Comparison of ENCODE assay signal across 8 cellular contexts in genomic region chr7:128904381-128905197, GRCh38. TPM values are rescaled to one million over a fixed set of nuclear protein-coding genes. Genes with fewer than 3 reads are reported as not detected.
DNase-seq lines count a peak whose midpoint lies in the region; ATAC-seq and TF ChIP-seq lines count a peak whose summit lies in the region.

No MANE protein-coding gene starts in this region.

- peak; percentile 76 for DNase-seq in A673 (ENCODE audit: low spot score)
- peak; percentile 62 for DNase-seq in EH (ENCODE audit: low read depth)
- peak; percentile 74 for DNase-seq in HuH-7 (ENCODE audit: low spot score)
- DNase-seq in Panc1 (ENCODE audit: low read depth, low spot score), result peak; percentile 48
- DNase-seq in dermis microvascular lymphatic vessel endothelial cell (ENCODE audit: low read depth in 2 of 2), result peak; percentile 40 to 59
- DNase-seq in medulla oblongata (ENCODE audit: extremely low spot score), result peak; percentile 70
- no peak for DNase-seq in stimulated activated CD4-positive, alpha-beta T cell treated with anti-CD3 and anti-CD28 coated beads, Interleukin-1b, Interleukin-23, amount 100 ng/mL, for 48 hours

- H3K27ac ChIP-seq in A673 (ENCODE audit: low read depth, low read length, poor library complexity, severe bottlenecking), result no peak overlapping the region
- no peak overlapping the region for H3K27ac ChIP-seq in Panc1 (ENCODE audit: low read length)

- in situ Hi-C loops in Panc1 (cut with HindIII; ENCODE audit: low pct_unique_long_range_greater_than_20kb, low sequenced_read_pairs), result no loop called here

- no peaks in the 10 kb centered on the region for H3K27me3 ChIP-seq in A673 (replicated peaks; ENCODE audit: insufficient read depth, low read depth, low read length, poor library complexity)
- H3K27me3 ChIP-seq in Panc1 (ENCODE audit: control insufficient read depth, insufficient read depth, low read length), result no peaks in the 10 kb centered on the region

- peak; percentile 72 for ATAC-seq in Panc1
- no peak for ATAC-seq in HG02840 (IDR thresholded peaks at IDR 0.05; ENCODE audit: low FRiP score, unreplicated experiment)

- peak; percentile 72 for TF ChIP-seq CTCF in A673 (conservative IDR thresholded peaks at IDR 0.05; ENCODE audit: low read depth, low read length)
- peak; percentile 82 for TF ChIP-seq CTCF in Panc1 (IDR thresholded peaks at IDR 0.05)

- POLR2A ChIA-PET in A673 (lab: Charles Lee; ENCODE audit: low non-redundant PET), result no interaction called here
- POLR2A ChIA-PET in Panc1 (lab: Charles Lee), result no interaction called here

- no peak overlapping the region for H3K4me3 ChIP-seq in A673 (ENCODE audit: low read depth, low read length, poor library complexity, severe bottlenecking)
- no peak overlapping the region for H3K4me3 ChIP-seq in Panc1 (ENCODE audit: low read depth in 2 of 2, low read length in 2 of 2)

- BruUV-seq in A673 (replicated peaks; lab: Mats Ljungman, UMichigan) (no TSS peak), Panc1 (replicated peaks; lab: Mats Ljungman, UMichigan) (no TSS peak)

- intact Hi-C loops in A673 (cut with micrococcal nuclease; ENCODE audit: unreplicated experiment), result loop anchor here (1.0 kb wide), 1 partner anchor 187 kb away; no protein-coding TSS in a partner anchor
- intact Hi-C loops in Panc1 (cut with micrococcal nuclease; ENCODE audit: unreplicated experiment), result loop anchor here (2.0 kb wide), 1 partner anchor 186 kb away; no protein-coding TSS in a partner anchor

- no peaks in the 10 kb centered on the region for H3K9me3 ChIP-seq in A673 (ENCODE audit: low read depth, low read length, poor library complexity, severe bottlenecking)
- H3K9me3 ChIP-seq in Panc1 (ENCODE audit: control insufficient read depth, insufficient read depth, low read depth, low read length), result no peaks in the 10 kb centered on the region

- H3K36me3 ChIP-seq in A673 (ENCODE audit: insufficient read depth, low read length, poor library complexity, severe bottlenecking), result no peaks in the 10 kb centered on the region
- no peaks in the 10 kb centered on the region for H3K36me3 ChIP-seq in Panc1 (ENCODE audit: control insufficient read depth, insufficient read depth, low read length)

- CTCF ChIA-PET in A673 (lab: Charles Lee) (no interaction called here), Panc1 (lab: Charles Lee) (no interaction called here)

- H3K4me1 ChIP-seq in A673 (ENCODE audit: insufficient read depth, low read length, poor library complexity, severe bottlenecking) (no peaks in the 10 kb centered on the region), Panc1 (ENCODE audit: control insufficient read depth, insufficient read depth, low read length) (peaks cover 5% of the 10 kb centered on the region; the same call in 1 of the 2 replicates)

RNA-seq across cellular contexts. Expression of gene KCP, which starts 5.9 kb away (rescaled TPM):
- total RNA-seq in A673 (2021) (not detected in 2 replicates), Panc1 (2021; ENCODE audit: unreplicated experiment) (0.13 TPM), dermis microvascular lymphatic vessel endothelial cell (not detected in 2 replicates)
- polyA plus RNA-seq in Panc1 (2012; ENCODE audit: insufficient read length), result 0.38 TPM

RNA-seq across cellular contexts. Expression of gene IRF5, which starts 33.1 kb away (rescaled TPM):
- total RNA-seq in A673 (2021) (not detected in 2 replicates), Panc1 (2021; ENCODE audit: unreplicated experiment) (8.8 TPM), dermis microvascular lymphatic vessel endothelial cell (0.25 and 0.26 TPM in 2 replicates)
- 7.3 TPM for polyA plus RNA-seq in Panc1 (2012; ENCODE audit: insufficient read length)

RNA-seq across cellular contexts. Expression of gene ATP6V1F, which starts 41.9 kb away (rescaled TPM):
- 148 and 152 TPM in 2 replicates for total RNA-seq in A673 (2021)
- 151 TPM for total RNA-seq in Panc1 (2021; ENCODE audit: unreplicated experiment)
- polyA plus RNA-seq in Panc1 (2012; ENCODE audit: insufficient read length), result 291 TPM
- 76.4 and 109 TPM in 2 replicates for total RNA-seq in dermis microvascular lymphatic vessel endothelial cell
